ENCODE assay signal across 10 cellular contexts in the genomic region with DNA sequence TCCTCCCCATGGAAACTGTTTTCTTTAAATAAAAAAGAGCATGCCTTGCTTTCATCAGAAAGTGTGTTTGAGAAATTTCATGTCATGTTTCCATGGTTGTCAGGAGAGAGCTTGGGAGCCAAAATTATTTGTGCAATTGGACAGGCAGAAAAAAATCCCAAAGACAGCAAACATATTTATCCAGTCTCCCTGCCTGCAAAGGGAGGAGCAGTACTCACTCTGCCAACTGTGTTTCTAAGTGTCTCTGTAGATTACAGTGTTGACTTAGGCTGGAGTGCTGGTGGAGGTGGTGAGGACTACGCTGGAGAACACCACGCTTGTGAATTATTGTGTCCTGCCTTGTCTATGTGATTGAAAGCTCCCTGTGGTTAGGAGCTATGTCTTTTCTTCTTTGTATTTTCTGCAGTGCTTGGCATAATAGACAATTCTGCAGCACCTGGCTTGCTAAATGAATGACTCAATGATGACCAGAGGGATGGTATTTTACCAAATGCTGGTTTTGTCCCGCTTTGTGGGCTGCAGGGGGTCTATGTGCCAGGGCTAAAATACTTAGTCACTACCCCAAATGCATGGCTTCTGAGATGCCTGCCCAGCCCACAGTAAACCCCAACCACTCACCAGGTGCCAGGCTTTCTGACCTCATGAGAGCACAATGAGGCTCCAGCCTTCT. TPM values are rescaled to one million over a fixed set of nuclear protein-coding genes. Genes with fewer than 3 reads are reported as not detected.
A peak's percentile ranks its signal among the peaks of the same experiment; 100 is the strongest.
DNase-seq lines count a peak whose midpoint lies in the region; TF ChIP-seq lines count a peak whose summit lies in the region.
"Had no signal": no experiment of that assay in that cellular context is flagged by ENCODE, and none has a peak within 500 bp of the region (broad histone marks: within the 10 kb centered on the region; RNA-seq: fewer than 3 reads in every experiment).

No MANE protein-coding gene starts in this region.

- no peak overlapping the region for H3K4me3 ChIP-seq in MG63
- H3K4me3 ChIP-seq in HAP-1: no peak overlapping the region

- peaks cover 94% of the 10 kb centered on the region for H3K4me1 Mint-ChIP-seq in brain

- no peaks in the 10 kb centered on the region for H3K9me3 ChIP-seq in MG63
- no peaks in the 10 kb centered on the region for H3K9me3 ChIP-seq in HAP-1

- H3K4me3 Mint-ChIP-seq in brain: peak overlapping the region in 1 of 5 experiments; percentile 51

- H3K27me3 Mint-ChIP-seq in brain: no peaks in the 10 kb centered on the region

- H3K27me3 ChIP-seq in MG63 (no peaks in the 10 kb centered on the region), HAP-1 (ENCODE audit: low read depth) (no peaks in the 10 kb centered on the region)

- in situ Hi-C loops in HAP-1 (cut with MboI; ENCODE audit: low sequenced_read_pairs): no loop called here

- no peaks in the 10 kb centered on the region for H3K36me3 ChIP-seq in MG63
- no peaks in the 10 kb centered on the region for H3K36me3 ChIP-seq in HAP-1 (replicated peaks)

- peaks cover 39% of the 10 kb centered on the region for H3K36me3 Mint-ChIP-seq in brain

- peak; percentile 41 for DNase-seq in MG63
- DNase-seq in kidney tubule cell (ENCODE audit: low spot score): peak; percentile 4
- DNase-seq in stromal cell of bone marrow (ENCODE audit: low read depth): peak; percentile 66
- DNase-seq in HuH-7 (ENCODE audit: low spot score): no peak
- no peak for DNase-seq in COLO829 (ENCODE audit: low spot score)
- DNase-seq in HAP-1 (ENCODE audit: low spot score in 2 of 2): no peak
- no peak for DNase-seq in activated CD8-positive, alpha-beta memory T cell treated with anti-CD3 and anti-CD28 coated beads, Interleukin-2, amount 50 U/mL, for 48 hours
- DNase-seq: activated gamma-delta T cell, MM.1S had no signal

- no peaks in the 10 kb centered on the region for H3K9me3 Mint-ChIP-seq in brain

- no peak for TF ChIP-seq CTCF in brain (conservative IDR thresholded peaks at IDR 0.05)

- H3K27ac Mint-ChIP-seq in brain: peak overlapping the region; percentile 83 to 96 (median 94)

- H3K4me1 ChIP-seq in HAP-1: peaks cover 14% of the 10 kb centered on the region

RNA-seq across cellular contexts. Expression of a gene that starts 50.8 kb away (rescaled TPM):
- 1.4 and 3.9 TPM in 2 replicates for total RNA-seq in MG63 (2014; rRNA removed; shearing (Covaris generic); ENCODE audit: low replicate concordance)
- 23.3 TPM for polyA plus RNA-seq in brain (ENCODE audit: insufficient read depth, low read depth, low replicate concordance)

Comparison
In these comparisons a context has a peak if more than half of its experiments do, and no peak if none do; other contexts are left out.
1. DNase-seq: peak in MG63 (single experiment), kidney tubule cell (single experiment) and stromal cell of bone marrow (single experiment); none in HuH-7 (single experiment), COLO829 (single experiment), HAP-1 (0 of 2) and activated CD8-positive, alpha-beta memory T cell treated with anti-CD3 and anti-CD28 coated beads, Interleukin-2, amount 50 U/mL, for 48 hours (single experiment).